In the genomic region with DNA sequence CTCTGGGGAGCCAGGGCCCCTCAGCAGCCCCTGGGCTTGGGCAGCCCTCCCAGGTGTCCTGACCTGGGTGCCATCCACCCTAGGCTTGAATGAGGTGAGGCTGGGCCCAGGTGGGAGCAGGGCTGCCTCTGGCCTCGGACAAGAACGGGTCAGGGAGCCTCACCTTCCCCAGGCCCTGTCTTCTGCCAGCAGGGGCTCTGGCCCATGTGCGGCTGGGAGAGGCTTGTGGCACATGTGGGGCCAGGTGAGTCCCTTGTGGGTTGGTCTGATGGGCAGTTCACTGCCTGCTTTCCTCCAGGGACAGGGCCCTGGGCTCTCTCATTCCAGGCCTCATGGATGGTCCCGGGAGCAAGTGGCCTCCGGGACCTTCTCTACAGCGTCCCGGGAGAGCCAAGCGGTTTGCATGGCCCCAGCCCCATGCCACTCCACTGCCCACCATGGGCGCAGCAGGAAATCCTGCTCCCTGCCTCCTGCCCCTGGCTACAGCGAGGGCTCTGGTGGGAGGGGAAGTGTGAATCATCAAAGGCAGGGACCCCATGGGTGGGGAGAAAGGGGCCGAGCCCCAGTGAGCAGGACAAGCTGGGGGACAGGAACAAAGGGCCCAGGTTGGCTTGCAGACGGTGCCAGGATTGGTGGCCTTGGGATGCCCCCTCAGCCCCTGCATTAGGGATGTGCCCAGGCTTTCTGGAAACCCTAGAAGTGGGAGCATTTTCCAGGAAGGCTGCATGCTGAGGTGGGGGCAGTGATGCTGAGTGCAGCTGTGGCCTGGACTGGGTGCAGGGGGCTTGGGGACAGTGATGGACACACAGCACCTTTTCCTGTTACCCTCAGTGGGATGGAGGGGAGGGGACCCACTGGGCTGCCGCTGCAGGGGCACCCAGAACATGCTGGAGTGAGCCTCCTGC, we compare ENCODE assay signal across 2 cellular contexts.
A peak's percentile ranks its signal among the peaks of the same experiment; 100 is the strongest.
TF ChIP-seq lines count a peak whose summit lies in the region.

No MANE protein-coding gene starts in this region.

TF ChIP-seq in endothelial cell of umbilical vein, 7 proteins besides CTCF, POLR2A, EP300 and RAD21:
- peak; percentile 21 for TF ChIP-seq FOS (IDR thresholded peaks at IDR 0.05; ENCODE audit: borderline replicate concordance, insufficient read depth, low read length)
- no peak for TF ChIP-seq MYC (IDR thresholded peaks at IDR 0.05; ENCODE audit: low read depth, low read length)

TF ChIP-seq in GM12891, 5 proteins besides CTCF, POLR2A, EP300 and RAD21:
- TF ChIP-seq POLR2AphosphoS5 (IDR thresholded peaks at IDR 0.05; ENCODE audit: low read depth, low read length): no peak
- TF ChIP-seq TAF1 (IDR thresholded peaks at IDR 0.05; ENCODE audit: low read depth, low read length): no peak
- no peak for TF ChIP-seq PAX5 (IDR thresholded peaks at IDR 0.05; ENCODE audit: insufficient read depth, low read length, severe bottlenecking)
- no peak for TF ChIP-seq POU2F2 (IDR thresholded peaks at IDR 0.05; ENCODE audit: low read depth, low read length)
- no peak for TF ChIP-seq SPI1 (IDR thresholded peaks at IDR 0.05; ENCODE audit: low read depth, low read length)
